In genomic region chr2:107529146-107529545, GRCh38 we compare ENCODE assay signal across 13 cellular contexts.
A peak's percentile ranks its signal among the peaks of the same experiment; 100 is the strongest.
DNase-seq lines count a peak whose midpoint lies in the region; ATAC-seq and TF ChIP-seq lines count a peak whose summit lies in the region.
"Had no signal": no experiment of that assay in that cellular context is flagged by ENCODE, and none has a peak within 500 bp of the region (broad histone marks: within the 10 kb centered on the region; RNA-seq: fewer than 3 reads in every experiment).

No MANE protein-coding gene starts in this region.

- no peak overlapping the region for H3K27ac Mint-ChIP-seq in effector memory CD8-positive, alpha-beta T cell

- no peak overlapping the region for H3K4me3 Mint-ChIP-seq in effector memory CD8-positive, alpha-beta T cell

- no peaks in the 10 kb centered on the region for H3K27me3 Mint-ChIP-seq in effector memory CD8-positive, alpha-beta T cell

- H3K9me3 Mint-ChIP-seq in effector memory CD8-positive, alpha-beta T cell: peaks cover 6% of the 10 kb centered on the region in 2 donors

- H3K4me1 Mint-ChIP-seq in effector memory CD8-positive, alpha-beta T cell (ENCODE audit: low read depth in 2 of 2): no peaks in the 10 kb centered on the region

- DNase-seq in BE2C (peak; percentile 65), LHCN-M2 (ENCODE audit: low read depth) (peak; percentile 50), RKO (ENCODE audit: low spot score) (peak; percentile 19), left cardiac atrium (no peak), left colon (no peak), head of caudate nucleus (no peak)
- no peak for DNase-seq in effector memory CD8-positive, alpha-beta T cell
- DNase-seq in central memory CD4-positive, alpha-beta T cell: no peak
- DNase-seq: activated CD4-positive, alpha-beta T cell treated with anti-CD3 and anti-CD28 coated beads, Interleukin-2, amount 50 U/mL, for 48 hours; activated naive CD4-positive, alpha-beta T cell treated with anti-CD3 and anti-CD28 coated beads, Interleukin-2, amount 50 U/mL, for 16 hours; colonic mucosa; NCI-H226 had no signal

- ATAC-seq in left cardiac atrium (peak; percentile 74 to 78), left colon (no peak)
- no peak for ATAC-seq in effector memory CD8-positive, alpha-beta T cell (replicated peaks)
- ATAC-seq: K562 had no signal

- no peaks in the 10 kb centered on the region for H3K36me3 Mint-ChIP-seq in effector memory CD8-positive, alpha-beta T cell (ENCODE audit: insufficient read depth)

- H3K27me3 ChIP-seq in BE2C: no peaks in the 10 kb centered on the region
- H3K27me3 ChIP-seq: colonic mucosa had no signal

- peak overlapping the region; percentile 64 for H3K4me3 ChIP-seq in BE2C (ENCODE audit: low read depth, low read length)
- H3K4me3 ChIP-seq: colonic mucosa, K562 had no signal

- H3K9me3 ChIP-seq in BE2C: no peaks in the 10 kb centered on the region
- H3K9me3 ChIP-seq: colonic mucosa had no signal

- H3K36me3 ChIP-seq in BE2C: no peaks in the 10 kb centered on the region
- H3K36me3 ChIP-seq: colonic mucosa had no signal

- no peak for TF ChIP-seq CTCF in BE2C (IDR thresholded peaks at IDR 0.05; ENCODE audit: low read depth, low read length)

- no peaks in the 10 kb centered on the region for H3K4me1 ChIP-seq in BE2C
- H3K4me1 ChIP-seq: colonic mucosa had no signal

- intact Hi-C loops in left cardiac atrium (cut with DNase I): no loop called here
- intact Hi-C loops in left colon (cut with DNase I, micrococcal nuclease): no loop called here
- intact Hi-C loops in head of caudate nucleus (cut with DNase I): no loop called here

Comparison
In these comparisons a context has a peak if more than half of its experiments do, and no peak if none do; other contexts are left out.
1. DNase-seq: peak in BE2C (single experiment), LHCN-M2 (single experiment) and RKO (single experiment); none in left cardiac atrium (single experiment), left colon (0 of 2), effector memory CD8-positive, alpha-beta T cell (0 of 3), head of caudate nucleus (0 of 42) and central memory CD4-positive, alpha-beta T cell (single experiment).
2. ATAC-seq: peak in left cardiac atrium (2 of 2); none in left colon (single experiment) and effector memory CD8-positive, alpha-beta T cell (single experiment).